2 cellular contexts compared by ENCODE assay signal in the genomic region with DNA sequence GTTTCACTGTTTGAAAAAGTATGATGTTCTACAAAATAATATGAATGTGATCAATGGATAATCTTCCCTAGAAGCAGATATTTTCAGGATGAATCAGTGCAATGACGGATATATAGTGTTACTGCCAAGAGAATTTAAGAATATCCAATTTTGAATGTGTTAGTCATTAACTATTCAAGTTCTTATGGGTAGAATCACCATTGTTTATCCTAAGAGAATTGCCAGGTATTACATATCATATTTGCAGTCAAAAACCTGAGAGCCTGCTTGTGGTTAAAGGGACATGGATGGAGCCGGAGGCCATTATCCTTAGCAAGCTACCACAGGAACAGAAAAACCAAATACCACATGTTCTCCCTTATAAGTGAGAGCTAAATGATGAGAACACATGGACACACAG.
TF ChIP-seq lines count a peak whose summit lies in the region.

No MANE protein-coding gene starts in this region.

TF ChIP-seq in liver, 16 proteins besides CTCF, POLR2A, EP300 and RAD21:
- no peak for TF ChIP-seq HNF4G (IDR thresholded peaks at IDR 0.05)
- peak; percentile 10 for TF ChIP-seq YY1 (IDR thresholded peaks at IDR 0.05)
TF ChIP-seq in liver: peak in this region for 1.

TF ChIP-seq in HepG2, 621 proteins besides CTCF, POLR2A, EP300 and RAD21:
- no peak for TF ChIP-seq DPF2 (CRISPR knock-in tag; IDR thresholded peaks at IDR 0.05; ENCODE audit: borderline replicate concordance, low read depth)
- TF ChIP-seq ZNF224 (CRISPR knock-in tag; IDR thresholded peaks at IDR 0.05), result no peak
- TF ChIP-seq ZNF614 (CRISPR knock-in tag; IDR thresholded peaks at IDR 0.05; ENCODE audit: borderline replicate concordance), result no peak
- no peak for TF ChIP-seq PHF21A (CRISPR knock-in tag; IDR thresholded peaks at IDR 0.05)
